1 cellular context compared by ENCODE assay signal in genomic region chr5:60261732-60262131, GRCh38.
TF ChIP-seq lines count a peak whose summit lies in the region.

No MANE protein-coding gene starts in this region.

TF ChIP-seq in GM12878, 131 proteins besides CTCF, POLR2A, EP300 and RAD21 (continued from another document):
- TF ChIP-seq ZBTB40 (IDR thresholded peaks at IDR 0.05; ENCODE audit: borderline replicate concordance) (no peak), PAX5 (IDR thresholded peaks at IDR 0.05; ENCODE audit: borderline replicate concordance, low read depth, low read length) (no peak), BHLHE40 (IDR thresholded peaks at IDR 0.05; ENCODE audit: borderline replicate concordance in 1 of 2, low read depth in 2 of 2, low read length in 1 of 2) (no peak)
